Comparison of ENCODE assay signal across 18 cellular contexts in genomic region chr4:72330381-72330780, GRCh38.
"Had no signal": no experiment of that assay in that cellular context is flagged by ENCODE, and none has a peak within 500 bp of the region (broad histone marks: within the 10 kb centered on the region; RNA-seq: fewer than 3 reads in every experiment).

No MANE protein-coding gene starts in this region.

- DNase-seq: colonic mucosa; cortex of kidney; dermis blood vessel endothelial cell; dorsolateral prefrontal cortex; effector CD4-positive, alpha-beta T cell; effector CD8-positive, alpha-beta T cell; effector memory CD4-positive, alpha-beta T cell; effector memory CD8-positive, alpha-beta T cell; endodermal cell; erythroblast; esophagus squamous epithelium; foreskin fibroblast; foreskin keratinocyte; foreskin melanocyte; gastrocnemius medialis; glutamatergic neuron; heart left ventricle; heart right ventricle had no signal
